Comparison of ENCODE assay signal across 8 cellular contexts in genomic region chr13:40978109-40978508, GRCh38. TPM values are rescaled to one million over a fixed set of nuclear protein-coding genes. Genes with fewer than 3 reads are reported as not detected.
A peak's percentile ranks its signal among the peaks of the same experiment; 100 is the strongest.
DNase-seq lines count a peak whose midpoint lies in the region; ATAC-seq, FAIRE-seq and TF ChIP-seq lines count a peak whose summit lies in the region.
"Not testable (repeated sequence)": the region's sequence is repeated elsewhere in the genome, so short reads cannot be mapped to it uniquely, and the experiment has no call there.

No MANE protein-coding gene starts in this region.

- H3K4me1 ChIP-seq in BLaER1 (peaks cover 100% of the 10 kb centered on the region), K562 (replicated peaks in 1 of 2; ENCODE audit: control insufficient read depth in 2 of 2, insufficient read depth in 2 of 2, low read length in 2 of 2) (peaks cover 0 to 28% of the 10 kb centered on the region in 2 experiments; a peak in 3 of 5 replicates)
- H3K4me1 ChIP-seq in naive thymus-derived CD4-positive, alpha-beta T cell (ENCODE audit: control insufficient read depth in 2 of 2, insufficient read depth in 2 of 2, low read length in 2 of 2), result peaks cover 47 to 48% of the 10 kb centered on the region in 2 donors

- H3K9me1 ChIP-seq in K562 (ENCODE audit: control insufficient read depth, insufficient read depth, low read length), result not testable (repeated sequence)

- CTCF ChIA-PET in T-cell (lab: Charles Lee), result interaction anchor here (1.0 to 1.8 kb wide), 9 partner anchors 8 to 76 kb away, joined by 3 to 13 read pairs (median 5); partner anchors contain the start of gene ELF1 (in 1 of the 2)
- CTCF ChIA-PET in activated CD4-positive, alpha-beta memory T cell treated with anti-CD3 and anti-CD28 coated beads, Interleukin-2, amount 10 ng/mL, durations not matched to agents 7 days and 5 days (lab: Charles Lee), result interaction anchor here (1.0 to 3.1 kb wide), 2 partner anchors 8 to 76 kb away, joined by 3 to 13 read pairs; no protein-coding TSS in a partner anchor
- CTCF ChIA-PET in K562 (lab: Yijun Ruan, JAX; ENCODE audit: low intra/inter-chr PET ratio), result not testable (repeated sequence)
- CTCF ChIA-PET in naive thymus-derived CD4-positive, alpha-beta T cell (lab: Charles Lee), result interaction anchor here (1.5 kb wide), 1 partner anchor 77 kb away, joined by 3 read pairs; no protein-coding TSS in a partner anchor

- H3K4me1 Mint-ChIP-seq in T-cell, result peaks cover 55 to 91% (median 79%) of the 10 kb centered on the region in 3 donors
- H3K4me1 Mint-ChIP-seq in activated CD4-positive, alpha-beta memory T cell treated with anti-CD3 and anti-CD28 coated beads, Interleukin-2, amount 10 ng/mL, durations not matched to agents 7 days and 5 days, result peaks cover 59% of the 10 kb centered on the region
- peaks cover 55 to 87% (median 75%) of the 10 kb centered on the region in 7 donors for H3K4me1 Mint-ChIP-seq in naive thymus-derived CD4-positive, alpha-beta T cell
- peaks cover 77% of the 10 kb centered on the region for H3K4me1 Mint-ChIP-seq in stimulated activated naive CD8-positive, alpha-beta T cell treated with anti-CD3 and anti-CD28 coated beads, Interleukin-15, Interleukin-2, amounts not matched to agents 100 ng/mL and 50 ng/mL, for 24 hours (ENCODE audit: low read depth)

- not testable (repeated sequence) for TF ChIP-seq POLR2A in K562 (conservative IDR thresholded peaks at IDR 0.05)

- H3K79me2 ChIP-seq in K562 (ENCODE audit: control insufficient read depth, insufficient read depth, low read length), result peaks cover 100% of the 10 kb centered on the region

- H4K20me1 ChIP-seq in BLaER1, result peaks cover 100% of the 10 kb centered on the region
- not testable (repeated sequence) for H4K20me1 ChIP-seq in K562 (replicated peaks; ENCODE audit: control insufficient read depth, insufficient read depth, low read length)

- not testable (repeated sequence) for H3K9me3 Mint-ChIP-seq in T-cell; activated CD4-positive, alpha-beta memory T cell treated with anti-CD3 and anti-CD28 coated beads, Interleukin-2, amount 10 ng/mL, durations not matched to agents 7 days and 5 days; naive thymus-derived CD4-positive, alpha-beta T cell; stimulated activated naive CD8-positive, alpha-beta T cell treated with anti-CD3 and anti-CD28 coated beads, Interleukin-15, Interleukin-2, amounts not matched to agents 100 ng/mL and 50 ng/mL, for 24 hours

- BruUV-seq in K562 (replicated peaks; lab: Mats Ljungman, UMichigan), result not testable (repeated sequence)

- H3K27ac ChIP-seq in BLaER1, result not testable (repeated sequence)
- peak overlapping the region; percentile 26; the same call in 1 of the 3 replicates for H3K27ac ChIP-seq in K562 (ENCODE audit: extremely low read depth, low read depth, low read length)
- H3K27ac ChIP-seq in naive thymus-derived CD4-positive, alpha-beta T cell (ENCODE audit: low read depth, low read length), result peak overlapping the region; percentile 86

- H3K9me3 ChIP-seq in BLaER1; K562 (replicated peaks; ENCODE audit: control insufficient read depth, insufficient read depth, low read depth, low read length); naive thymus-derived CD4-positive, alpha-beta T cell (ENCODE audit: control insufficient read depth in 2 of 3, low read length in 3 of 3): not testable (repeated sequence)

- peak overlapping the region; percentile 95 to 97 (median 96) for H3K4me3 Mint-ChIP-seq in T-cell
- H3K4me3 Mint-ChIP-seq in activated CD4-positive, alpha-beta memory T cell treated with anti-CD3 and anti-CD28 coated beads, Interleukin-2, amount 10 ng/mL, durations not matched to agents 7 days and 5 days, result peak overlapping the region; percentile 80
- H3K4me3 Mint-ChIP-seq in naive thymus-derived CD4-positive, alpha-beta T cell, result peak overlapping the region; percentile 82 to 94 (median 91)
- peak overlapping the region; percentile 92 for H3K4me3 Mint-ChIP-seq in stimulated activated naive CD8-positive, alpha-beta T cell treated with anti-CD3 and anti-CD28 coated beads, Interleukin-15, Interleukin-2, amounts not matched to agents 100 ng/mL and 50 ng/mL, for 24 hours

- not testable (repeated sequence) for TF ChIP-seq EP300 in K562 (IDR thresholded peaks at IDR 0.05; ENCODE audit: low read length)

- not testable (repeated sequence) for FAIRE-seq in K562 (lab: Jason Lieb, UNC)

- TF ChIP-seq RAD21 in K562 (CRISPR knock-in tag; conservative IDR thresholded peaks at IDR 0.05 in 1 of 2, IDR thresholded peaks at IDR 0.05 in 1 of 2), result not testable (repeated sequence)

- intact Hi-C loops in K562 (cut with micrococcal nuclease); naive thymus-derived CD4-positive, alpha-beta T cell (cut with micrococcal nuclease): not testable (repeated sequence)

- peaks cover 22% of the 10 kb centered on the region for H3K36me3 Mint-ChIP-seq in T-cell
- peaks cover 74% of the 10 kb centered on the region for H3K36me3 Mint-ChIP-seq in activated CD4-positive, alpha-beta memory T cell treated with anti-CD3 and anti-CD28 coated beads, Interleukin-2, amount 10 ng/mL, durations not matched to agents 7 days and 5 days (ENCODE audit: low read depth)
- H3K36me3 Mint-ChIP-seq in naive thymus-derived CD4-positive, alpha-beta T cell, result peaks cover 0 to 36% (median 16%) of the 10 kb centered on the region in 5 donors
- H3K36me3 Mint-ChIP-seq in stimulated activated naive CD8-positive, alpha-beta T cell treated with anti-CD3 and anti-CD28 coated beads, Interleukin-15, Interleukin-2, amounts not matched to agents 100 ng/mL and 50 ng/mL, for 24 hours (ENCODE audit: low read depth), result peaks cover 40% of the 10 kb centered on the region

- H3K27me3 ChIP-seq in BLaER1; K562 (ENCODE audit: control insufficient read depth in 2 of 2, insufficient read depth in 2 of 2, low read length in 2 of 2); naive thymus-derived CD4-positive, alpha-beta T cell (ENCODE audit: control insufficient read depth in 2 of 2, insufficient read depth in 2 of 2, low read length in 2 of 2): not testable (repeated sequence)

- H3K36me3 ChIP-seq in BLaER1, result peaks cover 70% of the 10 kb centered on the region
- peaks cover 22% of the 10 kb centered on the region for H3K36me3 ChIP-seq in K562 (ENCODE audit: control insufficient read depth, insufficient read depth, low read length)
- H3K36me3 ChIP-seq in naive thymus-derived CD4-positive, alpha-beta T cell (ENCODE audit: control insufficient read depth in 2 of 3, insufficient read depth in 3 of 3, low read length in 3 of 3), result not testable (repeated sequence)

- H3K27ac Mint-ChIP-seq in T-cell, result peak overlapping the region; percentile 94 to 98
- peak overlapping the region; percentile 76 for H3K27ac Mint-ChIP-seq in activated CD4-positive, alpha-beta memory T cell treated with anti-CD3 and anti-CD28 coated beads, Interleukin-2, amount 10 ng/mL, durations not matched to agents 7 days and 5 days
- H3K27ac Mint-ChIP-seq in naive thymus-derived CD4-positive, alpha-beta T cell, result peak overlapping the region; percentile 70 to 97 (median 92)
- peak overlapping the region; percentile 92 for H3K27ac Mint-ChIP-seq in stimulated activated naive CD8-positive, alpha-beta T cell treated with anti-CD3 and anti-CD28 coated beads, Interleukin-15, Interleukin-2, amounts not matched to agents 100 ng/mL and 50 ng/mL, for 24 hours

- DNase-seq in GM12864 (ENCODE audit: low read depth); activated CD4-positive, alpha-beta memory T cell treated with anti-CD3 and anti-CD28 coated beads, Interleukin-2, amount 10 ng/mL, durations not matched to agents 7 days and 5 days; K562 (ENCODE audit: extremely low read depth in 1 of 4, low spot score in 3 of 4); naive thymus-derived CD4-positive, alpha-beta T cell: not testable (repeated sequence)
- DNase-seq in T-cell, result peak in 1 of 34 experiments; percentile 22
- peak; percentile 69 for DNase-seq in activated effector memory CD4-positive, alpha-beta T cell treated with anti-CD3 and anti-CD28 coated beads, Interleukin-2, amount 50 U/mL, for 16 hours

- WGBS in K562 (ENCODE audit: insufficient coverage, low coverage, missing lambda C conversion rate), result 7% methylated on average over 6 of the region's 6 CpGs

- in situ Hi-C loops in K562 (cut with MboI), result not testable (repeated sequence)

- not testable (repeated sequence) for H2AFZ ChIP-seq in K562 (ENCODE audit: low read depth, low read length)

- H3K4me2 ChIP-seq in BLaER1, result peak overlapping the region; percentile 58
- peak overlapping the region; percentile 39 for H3K4me2 ChIP-seq in K562 (ENCODE audit: insufficient read depth, low read length)

- H3K9ac ChIP-seq in BLaER1, result not testable (repeated sequence)
- peak overlapping the region in 1 of 2 experiments; percentile 41; a peak in 1 of 4 replicates for H3K9ac ChIP-seq in K562 (ENCODE audit: insufficient read depth in 1 of 2, low read depth in 2 of 2, low read length in 2 of 2)

- not testable (repeated sequence) for H3K27me3 Mint-ChIP-seq in T-cell; activated CD4-positive, alpha-beta memory T cell treated with anti-CD3 and anti-CD28 coated beads, Interleukin-2, amount 10 ng/mL, durations not matched to agents 7 days and 5 days; naive thymus-derived CD4-positive, alpha-beta T cell; stimulated activated naive CD8-positive, alpha-beta T cell treated with anti-CD3 and anti-CD28 coated beads, Interleukin-15, Interleukin-2, amounts not matched to agents 100 ng/mL and 50 ng/mL, for 24 hours

- not testable (repeated sequence) for H3K4me3 ChIP-seq in BLaER1
- peak overlapping the region; percentile 7; the same call in 1 of the 2 replicates for H3K4me3 ChIP-seq in GM12864 (ENCODE audit: low read depth, low read length)
- H3K4me3 ChIP-seq in K562, result peak overlapping the region; percentile 7; the same call in 1 of the 2 replicates
- peak overlapping the region; percentile 17 for H3K4me3 ChIP-seq in naive thymus-derived CD4-positive, alpha-beta T cell (ENCODE audit: low read length)

- POLR2A ChIA-PET in T-cell (lab: Charles Lee), result interaction anchor here (0.6 to 3.2 kb wide), 6 partner anchors 8 to 87 kb away, joined by 4 to 17 read pairs (median 8); partner anchors contain the start of gene ELF1 (in 1 of the 2)
- POLR2A ChIA-PET in activated CD4-positive, alpha-beta memory T cell treated with anti-CD3 and anti-CD28 coated beads, Interleukin-2, amount 10 ng/mL, durations not matched to agents 7 days and 5 days (lab: Charles Lee), result interaction anchor here (1.2 to 14.2 kb wide), 5 partner anchors 8 to 82 kb away, joined by 4 to 445 read pairs (median 6); partner anchors contain the start of genes ELF1 and WBP4
- POLR2A ChIA-PET in K562 (lab: Yijun Ruan, JAX), result not testable (repeated sequence)
- POLR2A ChIA-PET in naive thymus-derived CD4-positive, alpha-beta T cell (lab: Charles Lee), result interaction anchor here (0.6 to 4.8 kb wide), 6 partner anchors 10 to 82 kb away, joined by 3 to 27 read pairs (median 10); partner anchors contain the start of genes ELF1 and WBP4

- TF ChIP-seq CTCF in GM12864 (IDR thresholded peaks at IDR 0.05; ENCODE audit: low read depth, low read length, missing control alignments); K562 (IDR thresholded peaks at IDR 0.05 in 2 of 3, conservative IDR thresholded peaks at IDR 0.05 in 1 of 3; ENCODE audit: insufficient read depth in 2 of 3, low read depth in 1 of 3, low read length in 3 of 3): not testable (repeated sequence)

- ATAC-seq in T-cell (replicated peaks in 1 of 4); K562; naive thymus-derived CD4-positive, alpha-beta T cell: not testable (repeated sequence)

RNA-seq across cellular contexts. Expression of gene ELF1, which starts 41.0 kb away (rescaled TPM):
- total RNA-seq in T-cell, result 100 to 1,000 TPM; 133 to 221 (median 146) TPM
- total RNA-seq in activated CD4-positive, alpha-beta memory T cell treated with anti-CD3 and anti-CD28 coated beads, Interleukin-2, amount 10 ng/mL, durations not matched to agents 7 days and 5 days, result 100 to 1,000 TPM; 159 to 169 TPM
- total RNA-seq in K562 (2011; cell fraction: chromatin; rRNA removed; ENCODE audit: low replicate concordance), result 23.9 and 37.6 TPM in 2 replicates
- 21.8 and 23.3 TPM in 2 replicates for total RNA-seq in K562 (2011; cell fraction: nucleolus; rRNA removed)
- total RNA-seq in K562 (2011; cell fraction: nucleoplasm; rRNA removed), result 22.6 and 28.2 TPM in 2 replicates
- total RNA-seq in K562 (2014; rRNA removed), result 25.3 and 27.6 TPM in 2 replicates
- total RNA-seq in K562 (2014; rRNA removed; fragmentation: Illumina TruSeq; extraction: Trizol), result 33.4 and 42.4 TPM in 2 replicates
- 27.6 and 30.4 TPM in 2 replicates for total RNA-seq in K562 (2015; rRNA removed; fragmentation: Illumina TruSeq; extraction: Trizol)
- total RNA-seq in K562 (2021), result 37.5 and 46.6 TPM in 2 replicates
- 35.2 and 35.5 TPM in 2 replicates for polyA plus RNA-seq in K562 (2011; rRNA removed)
- polyA plus RNA-seq in K562 (2011; cell fraction: cytosol; rRNA removed), result 21.9 and 24.0 TPM in 2 replicates
- polyA plus RNA-seq in K562 (2011; cell fraction: nucleus; rRNA removed), result 18.7 and 20.7 TPM in 2 replicates
- 32.5 and 37.9 TPM in 2 replicates for polyA plus RNA-seq in K562 (2012)
- 51.2 and 54.4 TPM in 2 replicates for polyA plus RNA-seq in K562 (2014; fragmentation: Illumina TruSeq; extraction: Trizol)
- polyA plus RNA-seq in K562 (2014; fragmentation: Nextera tagmentation; extraction: Ambion mirVana), result 10 to 100 TPM; 30.4 to 36.8 TPM
- 24.7 and 27.6 TPM in 2 replicates for polyA plus RNA-seq in K562 (2014; rRNA removed)
- polyA minus RNA-seq in K562 (2011; rRNA and poly(A)+ RNA removed), result 52.2 and 62.7 TPM in 2 replicates
- polyA minus RNA-seq in K562 (2011; cell fraction: cytosol; rRNA and poly(A)+ RNA removed), result 18.8 and 29.8 TPM in 2 replicates
- 23.0 and 28.3 TPM in 2 replicates for polyA minus RNA-seq in K562 (2011; cell fraction: nucleus; rRNA and poly(A)+ RNA removed)
- total RNA-seq in naive thymus-derived CD4-positive, alpha-beta T cell, result 100 to 1,000 TPM; 117 to 193 (median 180) TPM
- 100 to 1,000 TPM; 134 to 142 TPM for polyA plus RNA-seq in naive thymus-derived CD4-positive, alpha-beta T cell
